ENCODE assay signal across 8 cellular contexts in the genomic region with DNA sequence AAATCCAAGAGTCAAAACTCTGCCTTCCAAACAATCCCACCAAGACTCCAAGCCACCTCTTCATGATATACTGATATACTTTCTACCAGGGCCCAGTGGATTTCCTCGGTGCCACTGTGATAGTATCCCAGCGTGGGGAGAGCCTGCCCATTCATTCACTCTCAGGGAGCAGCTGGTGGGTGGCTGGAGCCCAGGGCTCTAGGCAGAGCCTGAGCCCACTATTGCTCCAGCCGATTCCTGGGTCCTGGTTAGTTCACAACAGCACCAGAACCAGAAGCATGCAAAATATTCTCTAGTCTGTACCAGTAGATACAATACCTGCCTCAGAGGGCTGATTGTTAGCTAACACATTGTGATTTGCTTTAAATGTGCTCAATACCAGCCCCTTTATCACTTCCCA. TPM values are rescaled to one million over a fixed set of nuclear protein-coding genes. Genes with fewer than 3 reads are reported as not detected.
DNase-seq lines count a peak whose midpoint lies in the region; ATAC-seq and TF ChIP-seq lines count a peak whose summit lies in the region.

No MANE protein-coding gene starts in this region.

- TF ChIP-seq CTCF in IMR-90 (conservative IDR thresholded peaks at IDR 0.05; ENCODE audit: low read depth, low read length) (no peak), breast epithelium (IDR thresholded peaks at IDR 0.05) (no peak)

- peak overlapping the region; percentile 96 for H3K23ac ChIP-seq in IMR-90 (ENCODE audit: low read depth, low read length)

- H3K9me3 ChIP-seq in IMR-90 (ENCODE audit: control insufficient read depth, insufficient read depth, low read length) (no peaks in the 10 kb centered on the region), breast epithelium (no peaks in the 10 kb centered on the region), muscle layer of colon (ENCODE audit: low read length) (no peaks in the 10 kb centered on the region)

- WGBS in IMR-90 (ENCODE audit: extremely low coverage in 2 of 2, insufficient read length in 1 of 2), 2 experiments: 7% methylated on average over 2 of the region's 3 CpGs; no CpG with 5 or more reads in 1 of the 2 experiments

- no TSS peak for BruUV-seq in IMR-90 (replicated peaks; lab: Mats Ljungman, UMichigan)

- H3K4me3 ChIP-seq in ACC112 (ENCODE audit: low read depth, low read length): peak overlapping the region; percentile 80
- H3K4me3 ChIP-seq in IMR-90 (ENCODE audit: insufficient read depth, low read depth, low read length): peak overlapping the region; percentile 79
- H3K4me3 ChIP-seq in breast epithelium: peak overlapping the region; percentile 64 to 96 (median 88)
- peak overlapping the region; percentile 92 to 96 for H3K4me3 ChIP-seq in muscle layer of colon (ENCODE audit: low read depth in 1 of 2, low read length in 2 of 2)

- TF ChIP-seq POLR2A in IMR-90 (IDR thresholded peaks at IDR 0.05; ENCODE audit: low read depth, low read length) (no peak; the same call in 1 of the 2 replicates), breast epithelium (IDR thresholded peaks at IDR 0.05) (no peak)

- intact Hi-C loops in IMR-90 (cut with micrococcal nuclease) (loop anchor here (5.0 kb wide), 1 partner anchor 39 kb away; the partner anchor contains the start of gene PHLDA3), breast epithelium (cut with DNase I; ENCODE audit: low total_unique reads) (no loop called here)

- H2BK15ac ChIP-seq in IMR-90 (ENCODE audit: low read depth, low read length): peak overlapping the region; percentile 94; the same call in 2 of the 3 replicates

- peak overlapping the region; percentile 97 for H2AK5ac ChIP-seq in IMR-90 (ENCODE audit: low read depth, low read length)

- peak overlapping the region; percentile 94 for H4K8ac ChIP-seq in IMR-90 (ENCODE audit: low read depth in 2 of 2, low read length in 2 of 2)

- H3K9ac ChIP-seq in IMR-90 (ENCODE audit: low read depth, low read length): peak overlapping the region; percentile 95
- H3K9ac ChIP-seq in muscle layer of colon (ENCODE audit: low read length): peak overlapping the region; percentile 98

- H3K9me1 ChIP-seq in IMR-90 (ENCODE audit: insufficient read depth, low read length): peaks cover 31% of the 10 kb centered on the region

- H2BK120ac ChIP-seq in IMR-90 (ENCODE audit: low read depth, low read length): peak overlapping the region; percentile 49

- H3K18ac ChIP-seq in IMR-90 (ENCODE audit: low read depth, low read length): peak overlapping the region; percentile 87

- dilution Hi-C loops in IMR-90 (cut with HindIII; ENCODE audit: low sequenced_read_pairs, unreplicated experiment): no loop called here

- H3K79me2 ChIP-seq in ACC112 (ENCODE audit: control insufficient read depth, insufficient read depth, low read length, unreplicated experiment): peaks cover 61% of the 10 kb centered on the region

- POLR2A ChIA-PET in IMR-90 (lab: Charles Lee; ENCODE audit: unreplicated experiment): interaction anchor here (0.8 to 1.5 kb wide), 2 partner anchors 10 to 15 kb away, joined by 4 to 5 read pairs; no protein-coding TSS in a partner anchor

- DNase-seq in IMR-90 (no peak), breast epithelium (ENCODE audit: low spot score in 2 of 2) (no peak), mesenteric fat pad (ENCODE audit: low spot score) (no peak), NCI-H2029 (lab: John Stamatoyannopoulos, UW) (no peak)

- TF ChIP-seq RAD21 in IMR-90 (IDR thresholded peaks at IDR 0.05; ENCODE audit: low read length): no peak

- ATAC-seq in IMR-90 (ENCODE audit: low read depth) (no peak), HG02981 (IDR thresholded peaks at IDR 0.05; ENCODE audit: unreplicated experiment) (no peak), HG02884 (IDR thresholded peaks at IDR 0.05; ENCODE audit: unreplicated experiment) (no peak)

- peaks cover 25% of the 10 kb centered on the region for H4K20me1 ChIP-seq in IMR-90 (ENCODE audit: insufficient read depth, low read length)

- H3K14ac ChIP-seq in IMR-90 (replicated peaks; ENCODE audit: low read depth, low read length): peak overlapping the region; percentile 96

- H3K79me1 ChIP-seq in IMR-90 (ENCODE audit: low read depth in 1 of 2, low read length in 2 of 2): peaks cover 7 to 41% of the 10 kb centered on the region in 2 experiments; a peak in 2 of 4 replicates

- H2AK9ac ChIP-seq in IMR-90 (replicated peaks; ENCODE audit: low read depth, low read length, poor library complexity): peak overlapping the region; percentile 95

- peak overlapping the region; percentile 98 for H3K27ac ChIP-seq in ACC112 (ENCODE audit: low read depth, low read length)
- H3K27ac ChIP-seq in IMR-90 (ENCODE audit: insufficient read depth, low read length): peak overlapping the region; percentile 94
- peak overlapping the region; percentile 97 to 99 for H3K27ac ChIP-seq in breast epithelium
- peak overlapping the region; percentile 99 for H3K27ac ChIP-seq in muscle layer of colon (ENCODE audit: low read depth, low read length)

- H3K36me3 ChIP-seq in ACC112 (ENCODE audit: insufficient read depth, low read length) (no peaks in the 10 kb centered on the region), IMR-90 (ENCODE audit: control insufficient read depth, insufficient read depth, low read length) (peaks cover 14% of the 10 kb centered on the region), breast epithelium (no peaks in the 10 kb centered on the region), muscle layer of colon (ENCODE audit: insufficient read depth, low read length) (peaks cover 17% of the 10 kb centered on the region)

- peak overlapping the region; percentile 45; the same call in 1 of the 2 replicates for H2BK20ac ChIP-seq in IMR-90 (ENCODE audit: low read depth, low read length)

- H3K27me3 ChIP-seq in ACC112 (ENCODE audit: insufficient read depth, low read length): no peaks in the 10 kb centered on the region
- no peaks in the 10 kb centered on the region for H3K27me3 ChIP-seq in IMR-90 (ENCODE audit: control insufficient read depth, insufficient read depth, low read length)
- H3K27me3 ChIP-seq in breast epithelium: no peaks in the 10 kb centered on the region
- H3K27me3 ChIP-seq in muscle layer of colon (ENCODE audit: control insufficient read depth in 1 of 2, insufficient read depth in 2 of 2, low read length in 2 of 2): no peaks in the 10 kb centered on the region

- H3K56ac ChIP-seq in IMR-90 (ENCODE audit: extremely low read depth, insufficient read depth, low read length): peak overlapping the region; percentile 97

- H4K5ac ChIP-seq in IMR-90 (ENCODE audit: low read depth, low read length): peak overlapping the region; percentile 86; the same call in 1 of the 2 replicates

- in situ Hi-C loops in IMR-90 (cut with MboI; ENCODE audit: low sequenced_read_pairs): no loop called here

- H3K4me2 ChIP-seq in IMR-90 (ENCODE audit: low read depth, low read length): peak overlapping the region; percentile 97

- H3K4me1 ChIP-seq in ACC112 (ENCODE audit: control insufficient read depth, insufficient read depth, low read length, unreplicated experiment) (peaks cover 56% of the 10 kb centered on the region), IMR-90 (ENCODE audit: control insufficient read depth, insufficient read depth, low read length) (peaks cover 35% of the 10 kb centered on the region), breast epithelium (peaks cover 19 to 20% of the 10 kb centered on the region in 2 donors), muscle layer of colon (ENCODE audit: insufficient read depth, low read length) (peaks cover 44% of the 10 kb centered on the region)

- H2AFZ ChIP-seq in ACC112 (ENCODE audit: low read length, unreplicated experiment) (no peak overlapping the region), IMR-90 (replicated peaks; ENCODE audit: low read length, poor library complexity) (no peak overlapping the region)

- H4K91ac ChIP-seq in IMR-90 (ENCODE audit: insufficient read depth, low read depth, low read length): peak overlapping the region; percentile 96

- H2BK5ac ChIP-seq in IMR-90 (ENCODE audit: low read depth, low read length, poor library complexity, severe bottlenecking): peak overlapping the region; percentile 94

- H3K4ac ChIP-seq in IMR-90 (ENCODE audit: low read depth, low read length): peak overlapping the region; percentile 95

- CTCF ChIA-PET in IMR-90 (lab: Yijun Ruan, JAX): interaction anchor here (0.5 kb wide), 1 partner anchor 15 kb away, joined by 9 read pairs; no protein-coding TSS in a partner anchor

TF ChIP-seq in IMR-90, 13 proteins besides CTCF, POLR2A, EP300 and RAD21 (continues in another document):
- TF ChIP-seq RCOR1 (IDR thresholded peaks at IDR 0.05; ENCODE audit: insufficient replicate concordance, low read length) (no peak), CEBPB (IDR thresholded peaks at IDR 0.05; ENCODE audit: low read depth, low read length) (no peak), NFE2L2 (IDR thresholded peaks at IDR 0.05; ENCODE audit: low read depth, low read length) (no peak), FOS (IDR thresholded peaks at IDR 0.05; ENCODE audit: low read depth, low read length) (no peak), MXI1 (IDR thresholded peaks at IDR 0.05; ENCODE audit: borderline replicate concordance, low read depth, low read length) (no peak)
- TF ChIP-seq, protein P1, sequence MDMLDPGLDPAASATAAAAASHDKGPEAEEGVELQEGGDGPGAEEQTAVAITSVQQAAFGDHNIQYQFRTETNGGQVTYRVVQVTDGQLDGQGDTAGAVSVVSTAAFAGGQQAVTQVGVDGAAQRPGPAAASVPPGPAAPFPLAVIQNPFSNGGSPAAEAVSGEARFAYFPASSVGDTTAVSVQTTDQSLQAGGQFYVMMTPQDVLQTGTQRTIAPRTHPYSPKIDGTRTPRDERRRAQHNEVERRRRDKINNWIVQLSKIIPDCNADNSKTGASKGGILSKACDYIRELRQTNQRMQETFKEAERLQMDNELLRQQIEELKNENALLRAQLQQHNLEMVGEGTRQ (IDR thresholded peaks at IDR 0.05; ENCODE audit: low read depth, low read length): no peak

RNA-seq across cellular contexts. Expression of gene CSRP1, which starts 0.8 kb away (rescaled TPM):
- total RNA-seq in IMR-90 (2012; rRNA removed) (1,498 and 1,861 TPM in 2 replicates), breast epithelium (1,000 to 10,000 TPM in 1 of 3 donors, 100 to 1,000 TPM in 2; 186 to 1,491 (median 767) TPM), mesenteric fat pad (151 TPM)
- 948 and 1,037 TPM in 2 replicates for polyA plus RNA-seq in IMR-90 (2012; rRNA removed)
- polyA plus RNA-seq in IMR-90 (2012; cell fraction: cytosol; rRNA removed): 955 and 1,043 TPM in 2 replicates
- polyA plus RNA-seq in IMR-90 (2012; cell fraction: nucleus; rRNA removed; ENCODE audit: low replicate concordance): 737 and 1,227 TPM in 2 replicates

RNA-seq across cellular contexts. Expression of gene NAV1, which starts 32.8 kb away (rescaled TPM):
- total RNA-seq in IMR-90 (2012; rRNA removed): 14.0 and 14.4 TPM in 2 replicates
- 23.1 and 23.6 TPM in 2 replicates for polyA plus RNA-seq in IMR-90 (2012; rRNA removed)
- 11.8 and 15.2 TPM in 2 replicates for polyA plus RNA-seq in IMR-90 (2012; cell fraction: cytosol; rRNA removed)
- 31.9 and 47.5 TPM in 2 replicates for polyA plus RNA-seq in IMR-90 (2012; cell fraction: nucleus; rRNA removed; ENCODE audit: low replicate concordance)
- total RNA-seq in breast epithelium: 10 to 100 TPM; 11.3 to 31.5 (median 22.7) TPM
- total RNA-seq in mesenteric fat pad: 133 TPM

RNA-seq across cellular contexts. Expression of gene PHLDA3, which starts 37.1 kb away (rescaled TPM):
- total RNA-seq in IMR-90 (2012; rRNA removed): 41.6 and 44.2 TPM in 2 replicates
- polyA plus RNA-seq in IMR-90 (2012; rRNA removed): 102 and 122 TPM in 2 replicates
- polyA plus RNA-seq in IMR-90 (2012; cell fraction: cytosol; rRNA removed): 50.7 and 178 TPM in 2 replicates
- polyA plus RNA-seq in IMR-90 (2012; cell fraction: nucleus; rRNA removed; ENCODE audit: low replicate concordance): 49.6 and 125 TPM in 2 replicates
- 100 to 1,000 TPM in 1 of 3 donors, 10 to 100 TPM in 2; 65.7 to 116 (median 92.7) TPM for total RNA-seq in breast epithelium
- 358 TPM for total RNA-seq in mesenteric fat pad
